ENCODE assay signal across 1 cellular context in the genomic region with DNA sequence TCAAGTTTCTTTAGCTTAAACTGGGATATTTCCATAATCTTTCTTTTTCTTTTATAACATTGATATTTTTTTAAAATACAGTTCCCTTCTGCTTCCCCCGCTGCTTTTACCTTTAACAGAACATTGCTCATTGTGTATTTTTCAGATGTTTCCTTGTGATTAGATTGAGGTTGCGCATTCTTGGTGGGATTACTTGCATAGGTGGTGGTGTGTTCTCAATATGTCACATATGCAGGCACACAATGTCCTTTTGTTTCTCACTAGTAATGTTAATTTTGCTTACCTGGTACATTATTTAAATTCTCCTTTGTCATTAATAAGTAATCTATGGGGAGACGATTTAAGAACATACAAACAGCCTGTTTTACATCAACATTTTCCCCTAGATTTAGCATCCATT.
TF ChIP-seq lines count a peak whose summit lies in the region.

No MANE protein-coding gene starts in this region.

TF ChIP-seq in SK-N-SH, 30 proteins besides CTCF, POLR2A, EP300 and RAD21:
- no peak for TF ChIP-seq NRF1 (IDR thresholded peaks at IDR 0.05; ENCODE audit: low read depth, low read length)
